In the genomic region with DNA sequence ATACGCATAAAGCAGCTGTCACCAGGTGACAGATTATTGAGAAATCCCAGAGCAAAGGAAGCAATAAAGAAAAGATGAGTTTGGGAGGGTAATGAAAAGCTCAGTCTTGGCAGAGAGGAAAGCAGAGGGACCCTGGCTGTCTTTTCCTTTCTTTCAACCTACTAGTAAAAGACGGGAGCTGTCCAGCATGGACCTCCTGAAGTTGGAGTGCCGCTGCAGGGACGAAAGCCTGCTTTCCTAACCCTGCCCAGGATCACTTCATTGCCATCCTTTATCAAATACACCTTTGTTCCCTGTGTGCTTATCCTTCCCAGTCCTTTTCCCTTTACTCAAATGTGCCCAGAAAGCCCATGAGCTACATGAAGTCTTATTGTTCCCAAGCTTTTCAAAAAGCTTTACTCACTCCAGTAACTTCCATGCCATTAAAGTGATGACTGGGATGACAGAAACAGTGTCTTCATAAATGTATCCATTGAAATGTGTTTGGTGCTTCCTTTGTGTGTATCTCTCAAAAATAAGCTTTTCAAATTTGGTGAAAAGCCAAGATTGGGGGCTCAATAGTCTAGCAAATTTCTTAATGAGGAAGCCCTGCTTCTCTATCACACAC, we compare ENCODE assay signal across 10 cellular contexts. TPM values are rescaled to one million over a fixed set of nuclear protein-coding genes. Genes with fewer than 3 reads are reported as not detected.
DNase-seq lines count a peak whose midpoint lies in the region; TF ChIP-seq lines count a peak whose summit lies in the region.
"Had no signal": no experiment of that assay in that cellular context is flagged by ENCODE, and none has a peak within 500 bp of the region (broad histone marks: within the 10 kb centered on the region; RNA-seq: fewer than 3 reads in every experiment).

No MANE protein-coding gene starts in this region.

- H3K27me3 ChIP-seq in osteoblast (ENCODE audit: insufficient read depth, low read length) (peaks cover 11% of the 10 kb centered on the region), vagina (no peaks in the 10 kb centered on the region)

- H3K9me3 ChIP-seq in osteoblast (ENCODE audit: low read depth, low read length) (no peaks in the 10 kb centered on the region), vagina (no peaks in the 10 kb centered on the region)

- no peak for TF ChIP-seq CTCF in cardiac fibroblast (IDR thresholded peaks at IDR 0.05; ENCODE audit: low read depth, low read length)
- no peak for TF ChIP-seq CTCF in osteoblast (IDR thresholded peaks at IDR 0.05; ENCODE audit: extremely low read depth, low read depth, low read length)
- TF ChIP-seq CTCF in vagina (IDR thresholded peaks at IDR 0.05), result no peak

- H3K4me3 ChIP-seq in cardiac fibroblast (replicated peaks in 1 of 2; ENCODE audit: low read depth in 2 of 2, low read length in 2 of 2) (no peak overlapping the region), osteoblast (ENCODE audit: insufficient read depth, low read length) (no peak overlapping the region), vagina (no peak overlapping the region)

- H3K4me2 ChIP-seq in osteoblast (ENCODE audit: insufficient read depth, low read length), result no peak overlapping the region

- DNase-seq in SIG-M5 treated with dmso at 0.1 percent for 504 hours (lab: John Stamatoyannopoulos, UW; ENCODE audit: unreplicated experiment) (peak; percentile 42), SIG-M5 (lab: John Stamatoyannopoulos, UW) (no peak), NAMALWA (ENCODE audit: low spot score) (peak; percentile 25), cardiac fibroblast (ENCODE audit: low read depth in 2 of 2) (peak; percentile 56), osteoblast (ENCODE audit: insufficient read length, low spot score, missing footprints) (peak; percentile 90), NCI-H2196 treated with DMSO at 0.1 percent for 48 hours (lab: John Stamatoyannopoulos, UW; ENCODE audit: unreplicated experiment) (no peak), vagina (ENCODE audit: extremely low spot score in 2 of 2) (no peak)
- no peak for DNase-seq in activated CD8-positive, alpha-beta memory T cell treated with anti-CD3 and anti-CD28 coated beads for 24 hours
- DNase-seq: NCI-H2227 treated with DMSO at 0.1 percent for 48 hours; stimulated activated naive B cell treated with anti-CD40 and anti-IgM and Interleukin-4, amounts not matched to agents 10 μg/mL and 1 μg/mL and 100 μg/mL, for 72 hours had no signal

- H2AFZ ChIP-seq in osteoblast (ENCODE audit: low read length), result no peak overlapping the region

- no peaks in the 10 kb centered on the region for H3K36me3 ChIP-seq in osteoblast (ENCODE audit: insufficient read depth, low read length)
- no peaks in the 10 kb centered on the region for H3K36me3 ChIP-seq in vagina

- H3K27ac ChIP-seq in osteoblast (ENCODE audit: low read depth, low read length) (no peak overlapping the region), vagina (no peak overlapping the region)

- intact Hi-C loops in vagina (cut with DNase I), result no loop called here

- H3K79me2 ChIP-seq in osteoblast (ENCODE audit: insufficient read depth, low read length), result no peaks in the 10 kb centered on the region

- TF ChIP-seq POLR2A in vagina (IDR thresholded peaks at IDR 0.05), result no peak

- H3K4me1 ChIP-seq in osteoblast (ENCODE audit: insufficient read depth, low read length) (peaks cover 8% of the 10 kb centered on the region), vagina (peaks cover 12% of the 10 kb centered on the region)

- H4K20me1 ChIP-seq in osteoblast (ENCODE audit: insufficient read depth, low read length), result peaks cover 6% of the 10 kb centered on the region

RNA-seq across cellular contexts. Expression of a gene that starts 3.7 kb away (rescaled TPM):
- 17.0 and 19.2 TPM in 2 replicates for total RNA-seq in osteoblast
- 45.7 TPM for total RNA-seq in vagina

RNA-seq across cellular contexts. Expression of a gene that starts 33.9 kb away (rescaled TPM):
- total RNA-seq in osteoblast (not detected in 2 replicates), vagina (not detected)

RNA-seq across cellular contexts. Expression of a gene that starts 57.6 kb away (rescaled TPM):
- total RNA-seq in osteoblast (24.5 and 24.6 TPM in 2 replicates), vagina (41.5 TPM)

Comparison
In these comparisons a context has a peak if more than half of its experiments do, and no peak if none do; other contexts are left out.
1. DNase-seq: peak in SIG-M5 treated with dmso at 0.1 percent for 504 hours (single experiment), NAMALWA (single experiment), cardiac fibroblast (2 of 2) and osteoblast (single experiment); none in SIG-M5 (single experiment), NCI-H2196 treated with DMSO at 0.1 percent for 48 hours (single experiment), activated CD8-positive, alpha-beta memory T cell treated with anti-CD3 and anti-CD28 coated beads for 24 hours (single experiment) and vagina (0 of 2).